Comparison of ENCODE assay signal across 8 cellular contexts in the genomic region with DNA sequence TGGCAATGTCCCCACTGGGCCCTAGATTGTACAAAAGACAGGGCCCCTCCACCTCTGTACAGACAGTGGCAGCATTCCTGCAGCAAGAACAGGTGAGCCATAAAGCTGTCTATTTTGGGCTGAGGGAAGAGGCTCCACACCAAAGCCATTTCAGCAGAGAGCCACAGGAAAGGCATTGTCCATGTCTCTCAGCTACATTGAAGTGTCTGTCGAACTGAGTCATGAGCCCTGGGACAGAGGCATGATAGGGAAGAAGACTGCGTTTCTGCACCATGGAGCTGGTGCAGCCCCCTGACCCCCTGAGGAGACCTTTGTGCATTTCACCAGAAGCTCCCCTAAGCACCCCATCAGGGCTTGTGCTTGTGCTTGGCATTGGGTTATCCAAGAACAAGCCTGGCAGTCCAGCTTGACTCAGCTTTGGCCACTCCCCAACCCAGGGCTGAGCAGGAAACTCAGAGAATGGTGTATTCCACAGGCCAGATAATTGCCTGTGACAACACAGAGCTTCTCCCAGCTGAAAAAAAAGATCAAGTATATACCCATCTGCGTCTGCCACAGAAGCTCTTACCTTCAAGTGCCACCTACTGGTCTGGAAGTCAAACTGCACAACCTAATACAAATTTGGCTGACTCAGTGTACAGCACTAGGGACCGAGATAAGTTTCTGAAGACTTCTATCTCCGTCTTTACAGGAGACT. TPM values are rescaled to one million over a fixed set of nuclear protein-coding genes. Genes with fewer than 3 reads are reported as not detected.
DNase-seq lines count a peak whose midpoint lies in the region; ATAC-seq and TF ChIP-seq lines count a peak whose summit lies in the region.

No MANE protein-coding gene starts in this region.

- DNase-seq in AML-193 (lab: John Stamatoyannopoulos, UW) = peak; percentile 84
- DNase-seq in NCI-H2171 treated with DMSO at 0.1 percent for 48 hours (lab: John Stamatoyannopoulos, UW) = peak; percentile 88
- peak; percentile 83 for DNase-seq in adipocyte (ENCODE audit: low read depth)
- DNase-seq in iPS-NIHi11 (ENCODE audit: low spot score) = peak; percentile 58
- DNase-seq in suprapubic skin (ENCODE audit: low spot score in 2 of 2) = no peak
- DNase-seq in stimulated activated CD4-positive, alpha-beta T cell treated with anti-CD3 and anti-CD28 coated beads, Interleukin-4, amount 100 ng/mL, for 1 hour = no peak

- H3K9ac ChIP-seq in adipocyte (ENCODE audit: low read length) = no peak overlapping the region

- ATAC-seq in GM18870 (IDR thresholded peaks at IDR 0.05; ENCODE audit: unreplicated experiment) (peak; percentile 96), HG03135 (IDR thresholded peaks at IDR 0.05; ENCODE audit: unreplicated experiment) (peak; percentile 97)

- no peak for TF ChIP-seq EP300 in suprapubic skin (IDR thresholded peaks at IDR 0.05)

- H3K4me3 ChIP-seq in adipocyte (ENCODE audit: low read length) = no peak overlapping the region
- H3K4me3 ChIP-seq in suprapubic skin = no peak overlapping the region

- H3K27me3 ChIP-seq in adipocyte (replicated peaks; ENCODE audit: control insufficient read depth, insufficient read depth, low read length) (peaks cover 4% of the 10 kb centered on the region), suprapubic skin (no peaks in the 10 kb centered on the region)

- H3K4me1 ChIP-seq in adipocyte (ENCODE audit: control insufficient read depth, insufficient read depth, low read length) (no peaks in the 10 kb centered on the region), suprapubic skin (no peaks in the 10 kb centered on the region)

- no peak overlapping the region for H3K27ac ChIP-seq in suprapubic skin

- H3K36me3 ChIP-seq in adipocyte (ENCODE audit: control insufficient read depth, insufficient read depth, low read length, severe bottlenecking) = no peaks in the 10 kb centered on the region
- no peaks in the 10 kb centered on the region for H3K36me3 ChIP-seq in suprapubic skin

- WGBS in suprapubic skin = 41% methylated on average over 5 of the region's 5 CpGs

- TF ChIP-seq POLR2A in suprapubic skin (IDR thresholded peaks at IDR 0.05) = no peak

- TF ChIP-seq CTCF in suprapubic skin (IDR thresholded peaks at IDR 0.05) = peak; percentile 46 to 52

- peaks cover 3% of the 10 kb centered on the region for H3K9me3 ChIP-seq in adipocyte (ENCODE audit: control insufficient read depth, low read length)
- no peaks in the 10 kb centered on the region for H3K9me3 ChIP-seq in suprapubic skin

RNA-seq across cellular contexts. Expression of gene FRMD3, which starts 5.9 kb away (rescaled TPM):
- total RNA-seq in suprapubic skin = 1 to 10 TPM; 2.8 to 7.0 (median 5.2) TPM

Comparison
In these comparisons a context has a peak if more than half of its experiments do, and no peak if none do; other contexts are left out.
1. DNase-seq: peak in AML-193 (2 of 2), NCI-H2171 treated with DMSO at 0.1 percent for 48 hours (single experiment), adipocyte (single experiment) and iPS-NIHi11 (single experiment); none in suprapubic skin (0 of 2) and stimulated activated CD4-positive, alpha-beta T cell treated with anti-CD3 and anti-CD28 coated beads, Interleukin-4, amount 100 ng/mL, for 1 hour (single experiment).